In the genomic region with DNA sequence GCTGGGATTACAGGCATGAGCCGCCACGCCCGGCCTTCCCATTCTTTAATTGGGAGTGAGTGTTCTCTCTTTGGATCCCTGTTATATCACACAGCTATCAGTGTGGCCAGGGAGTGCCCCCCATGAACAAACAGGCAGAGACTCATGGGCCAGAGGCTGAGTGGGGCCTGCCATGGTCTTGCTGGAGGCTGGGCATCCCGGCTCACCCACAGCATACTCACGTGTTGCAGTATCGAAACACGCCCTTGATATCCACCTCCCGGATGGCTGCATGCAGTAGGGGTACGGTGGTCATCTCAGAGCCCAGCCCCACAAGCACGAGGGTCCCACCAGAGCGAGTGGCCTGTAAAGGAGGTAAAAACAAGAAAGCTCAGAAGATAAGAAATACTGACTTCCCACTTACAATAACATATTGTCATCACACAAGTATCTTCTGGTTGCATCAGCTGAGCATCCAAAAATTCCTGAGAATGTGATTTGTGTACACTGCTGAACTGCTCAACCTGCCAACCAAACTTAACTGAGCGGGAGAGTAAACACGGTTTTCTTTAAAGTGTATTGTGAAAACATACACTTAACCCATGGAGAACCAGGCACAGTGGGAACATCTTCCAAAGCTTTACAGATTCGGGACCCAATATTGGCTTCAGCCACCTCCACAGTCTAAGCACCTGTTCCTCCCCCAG, we compare ENCODE assay signal across 7 cellular contexts.
DNase-seq lines count a peak whose midpoint lies in the region; ATAC-seq and TF ChIP-seq lines count a peak whose summit lies in the region.
"Not testable (repeated sequence)": the region's sequence is repeated elsewhere in the genome, so short reads cannot be mapped to it uniquely, and the experiment has no call there.

No MANE protein-coding gene starts in this region.

- H2AFZ ChIP-seq in DND-41 (ENCODE audit: low read depth, low read length); mesenchymal stem cell (ENCODE audit: low read depth, low read length): not testable (repeated sequence)

- not testable (repeated sequence) for H3K27me3 Mint-ChIP-seq in chondrocyte (ENCODE audit: low read depth); stimulated activated naive CD8-positive, alpha-beta T cell treated with anti-CD3 and anti-CD28 coated beads, Interleukin-15, amount 100 ng/mL, for 72 hours

- H4K8ac ChIP-seq in mesenchymal stem cell (ENCODE audit: low read length) = not testable (repeated sequence)

- H4K20me1 ChIP-seq in DND-41 (ENCODE audit: insufficient read depth, low read length) = not testable (repeated sequence)

- not testable (repeated sequence) for ATAC-seq in DND-41 (ENCODE audit: insufficient read depth, low read depth); stimulated activated naive CD8-positive, alpha-beta T cell treated with anti-CD3 and anti-CD28 coated beads, Interleukin-15, amount 100 ng/mL, for 72 hours

- not testable (repeated sequence) for H3K36me3 Mint-ChIP-seq in chondrocyte (ENCODE audit: low read depth)

- POLR2A ChIA-PET in AG04450 (lab: Yijun Ruan, JAX) = not testable (repeated sequence)

- CTCF ChIA-PET in AG04450 (lab: Charles Lee) = not testable (repeated sequence)

- H4K91ac ChIP-seq in mesenchymal stem cell (ENCODE audit: low read length) = peak overlapping the region; percentile 75

- H2AK5ac ChIP-seq in mesenchymal stem cell (ENCODE audit: low read length, severe bottlenecking) = peak overlapping the region; percentile 70

- H3K4me3 Mint-ChIP-seq in chondrocyte (ENCODE audit: unreplicated experiment); stimulated activated naive CD8-positive, alpha-beta T cell treated with anti-CD3 and anti-CD28 coated beads, Interleukin-15, amount 100 ng/mL, for 72 hours: not testable (repeated sequence)

- not testable (repeated sequence) for H3K9ac ChIP-seq in DND-41 (ENCODE audit: low read depth, low read length); mesenchymal stem cell (ENCODE audit: low read length)

- not testable (repeated sequence) for H3K36me3 ChIP-seq in DND-41 (ENCODE audit: insufficient read depth, low read length); mesenchymal stem cell (ENCODE audit: control insufficient read depth in 1 of 2, insufficient read depth in 2 of 2, low read depth in 1 of 2, low read length in 2 of 2)

- not testable (repeated sequence) for H3K14ac ChIP-seq in mesenchymal stem cell (ENCODE audit: low read length in 2 of 2)

- 86% methylated on average over 11 of the region's 14 CpGs for WGBS in mesenchymal stem cell

- H3K79me1 ChIP-seq in mesenchymal stem cell (replicated peaks; ENCODE audit: low read length, poor library complexity, severe bottlenecking) = not testable (repeated sequence)

- H3K9me3 ChIP-seq in AG04450 (ENCODE audit: control insufficient read depth, insufficient read depth, low read length); DND-41 (ENCODE audit: insufficient read depth, low read length, severe bottlenecking); mesenchymal stem cell (ENCODE audit: control insufficient read depth, low read length): not testable (repeated sequence)

- peaks cover 47% of the 10 kb centered on the region for H3K4me1 ChIP-seq in DND-41 (ENCODE audit: insufficient read depth, low read length)
- not testable (repeated sequence) for H3K4me1 ChIP-seq in mesenchymal stem cell (ENCODE audit: control insufficient read depth, insufficient read depth, low read depth, low read length)

- not testable (repeated sequence) for H3K9me3 Mint-ChIP-seq in chondrocyte (ENCODE audit: low read depth); stimulated activated naive CD8-positive, alpha-beta T cell treated with anti-CD3 and anti-CD28 coated beads, Interleukin-15, amount 100 ng/mL, for 72 hours

- H3K79me2 ChIP-seq in DND-41 (ENCODE audit: insufficient read depth, low read length) = not testable (repeated sequence)

- not testable (repeated sequence) for H3K4me3 ChIP-seq in AG04450 (ENCODE audit: low read depth, low read length); DND-41 (ENCODE audit: low read depth in 1 of 2, low read length in 2 of 2); mesenchymal stem cell (ENCODE audit: insufficient read depth in 1 of 2, low read depth in 1 of 2, low read length in 2 of 2)

- not testable (repeated sequence) for H3K23ac ChIP-seq in mesenchymal stem cell (ENCODE audit: low read length in 2 of 2)

- H2BK120ac ChIP-seq in mesenchymal stem cell (ENCODE audit: low read depth, low read length) = not testable (repeated sequence)

- H3K27ac Mint-ChIP-seq in chondrocyte (ENCODE audit: unreplicated experiment) = peak overlapping the region; percentile 17
- H3K27ac Mint-ChIP-seq in stimulated activated naive CD8-positive, alpha-beta T cell treated with anti-CD3 and anti-CD28 coated beads, Interleukin-15, amount 100 ng/mL, for 72 hours = peak overlapping the region; percentile 42 to 61

- H3K4me2 ChIP-seq in DND-41 (ENCODE audit: insufficient read depth, low read length); mesenchymal stem cell (ENCODE audit: low read length, poor library complexity, severe bottlenecking): not testable (repeated sequence)

- not testable (repeated sequence) for H2BK15ac ChIP-seq in mesenchymal stem cell (ENCODE audit: low read depth, poor library complexity, severe bottlenecking)

- not testable (repeated sequence) for H3K4me1 Mint-ChIP-seq in chondrocyte (ENCODE audit: low read depth)
- peaks cover 10% of the 10 kb centered on the region for H3K4me1 Mint-ChIP-seq in stimulated activated naive CD8-positive, alpha-beta T cell treated with anti-CD3 and anti-CD28 coated beads, Interleukin-15, amount 100 ng/mL, for 72 hours

- H2BK12ac ChIP-seq in mesenchymal stem cell (ENCODE audit: low read length in 2 of 2) = not testable (repeated sequence)

- H3K27me3 ChIP-seq in AG04450 (ENCODE audit: control insufficient read depth, insufficient read depth, low read length); DND-41 (ENCODE audit: insufficient read depth, low read length, poor library complexity); layer of hippocampus (ENCODE audit: control insufficient read depth, insufficient read depth, low read length); mesenchymal stem cell (ENCODE audit: control insufficient read depth in 1 of 2, insufficient read depth in 1 of 2, low read length in 2 of 2): not testable (repeated sequence)

- peak overlapping the region; percentile 61 for H3K27ac ChIP-seq in AG04450 (ENCODE audit: low read depth, low read length)
- peak overlapping the region; percentile 74 for H3K27ac ChIP-seq in DND-41 (ENCODE audit: low read length)
- H3K27ac ChIP-seq in VCaP = peak overlapping the region; percentile 56
- H3K27ac ChIP-seq in layer of hippocampus (ENCODE audit: low read depth, low read length) = peak overlapping the region; percentile 32
- H3K27ac ChIP-seq in mesenchymal stem cell (ENCODE audit: low read length, poor library complexity, severe bottlenecking) = not testable (repeated sequence)

- H3K18ac ChIP-seq in mesenchymal stem cell (ENCODE audit: low read depth in 1 of 2, low read length in 2 of 2) = not testable (repeated sequence)

- H2BK5ac ChIP-seq in mesenchymal stem cell (ENCODE audit: low read depth, low read length, poor library complexity, severe bottlenecking) = not testable (repeated sequence)

- not testable (repeated sequence) for TF ChIP-seq CTCF in AG04450 (IDR thresholded peaks at IDR 0.05; ENCODE audit: low read depth, low read length); DND-41 (IDR thresholded peaks at IDR 0.05; ENCODE audit: borderline replicate concordance, extremely low read depth, low read length, poor library complexity, severe bottlenecking); VCaP (conservative IDR thresholded peaks at IDR 0.05); chondrocyte (IDR thresholded peaks at IDR 0.05)

- not testable (repeated sequence) for H3K4ac ChIP-seq in mesenchymal stem cell (ENCODE audit: low read depth in 1 of 2, low read length in 2 of 2)

- not testable (repeated sequence) for DNase-seq in AG04450 (ENCODE audit: low read depth, low spot score); DND-41; chondrocyte (ENCODE audit: low spot score); mesenchymal stem cell; stimulated activated naive CD8-positive, alpha-beta T cell treated with anti-CD3 and anti-CD28 coated beads, Interleukin-15, amount 100 ng/mL, for 72 hours
